In the genomic region with DNA sequence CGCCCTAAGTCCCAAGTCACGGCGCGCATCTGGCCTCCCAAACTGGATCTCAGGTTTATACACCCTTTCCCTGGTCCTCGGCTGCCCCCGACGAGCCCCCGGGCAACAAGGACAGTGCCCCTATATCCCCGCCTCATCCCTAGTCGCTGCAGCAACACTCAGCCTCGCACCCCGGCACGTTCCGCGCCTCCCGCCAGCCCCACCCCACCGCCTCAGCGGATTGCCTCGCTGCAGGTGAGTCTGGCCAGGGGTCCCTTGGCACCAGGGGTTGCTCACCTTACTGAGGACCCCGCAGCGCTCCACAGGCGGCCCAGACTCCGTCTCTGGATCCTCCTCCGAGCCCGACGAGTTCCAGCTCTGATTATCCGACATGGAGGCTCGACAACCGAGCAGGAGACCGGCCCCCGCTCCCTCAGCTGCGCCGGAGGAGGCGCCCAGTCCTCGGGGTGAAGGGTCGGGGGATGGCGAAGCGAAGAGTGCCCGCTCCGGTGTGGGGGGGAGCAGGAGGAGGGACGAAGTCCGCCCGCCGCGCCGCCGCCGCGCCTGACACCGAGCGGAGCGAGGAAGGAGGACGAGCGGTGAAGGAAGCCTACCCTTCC, we compare ENCODE assay signal across 8 cellular contexts.
DNase-seq lines count a peak whose midpoint lies in the region; ATAC-seq lines count a peak whose summit lies in the region.

No MANE protein-coding gene starts in this region.

- H3K4me3 Mint-ChIP-seq in central memory CD8-positive, alpha-beta T cell: peak overlapping the region; percentile 89

- H3K27me3 Mint-ChIP-seq in central memory CD8-positive, alpha-beta T cell: no peaks in the 10 kb centered on the region

- peak; percentile 37 for DNase-seq in AG08396 (ENCODE audit: low spot score)
- peak; percentile 39 for DNase-seq in T-helper 9 cell
- peak; percentile 28 to 38 for DNase-seq in central memory CD8-positive, alpha-beta T cell (ENCODE audit: low spot score in 2 of 2)
- DNase-seq in stimulated activated CD4-positive, alpha-beta T cell treated with anti-CD3 and anti-CD28 coated beads, Interleukin-2, amount 100 ng/mL, for 24 hours: peak; percentile 46 to 51
- no peak for DNase-seq in GF-D8 (lab: John Stamatoyannopoulos, UW)

- ATAC-seq in GM19351 (IDR thresholded peaks at IDR 0.05; ENCODE audit: unreplicated experiment) (peak; percentile 30), HG03432 (IDR thresholded peaks at IDR 0.05; ENCODE audit: unreplicated experiment) (peak; percentile 37)
- ATAC-seq in central memory CD8-positive, alpha-beta T cell (replicated peaks; ENCODE audit: extremely low read depth, poor library complexity, severe bottlenecking): peak; percentile 42

- H3K27ac ChIP-seq in layer of hippocampus (ENCODE audit: low read depth, low read length): peak overlapping the region; percentile 95

- H3K4me1 Mint-ChIP-seq in central memory CD8-positive, alpha-beta T cell: peaks cover 43% of the 10 kb centered on the region

- no peaks in the 10 kb centered on the region for H3K9me3 Mint-ChIP-seq in central memory CD8-positive, alpha-beta T cell

- no peaks in the 10 kb centered on the region for H3K27me3 ChIP-seq in layer of hippocampus (ENCODE audit: control insufficient read depth, insufficient read depth, low read length)

- H3K36me3 Mint-ChIP-seq in central memory CD8-positive, alpha-beta T cell (ENCODE audit: insufficient read depth): peaks cover 5% of the 10 kb centered on the region

- peak overlapping the region; percentile 91 for H3K27ac Mint-ChIP-seq in central memory CD8-positive, alpha-beta T cell (ENCODE audit: low read depth)
